ENCODE assay signal across 9 cellular contexts in the genomic region with DNA sequence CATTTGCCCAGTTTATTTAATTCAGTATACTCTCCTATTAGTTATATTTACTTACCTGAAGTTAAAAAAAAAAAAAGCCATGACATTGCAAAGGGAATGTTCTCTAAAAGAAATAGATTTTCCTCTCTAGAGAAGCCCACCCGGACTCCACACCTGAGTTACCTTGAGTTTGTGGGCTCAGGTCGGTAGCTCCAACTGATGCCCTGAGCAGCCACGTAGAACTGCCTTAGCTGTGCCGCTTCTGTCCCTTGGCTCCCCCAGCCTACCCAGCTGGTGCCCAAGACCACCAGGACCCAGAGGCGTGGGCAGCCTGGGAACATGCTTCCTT. TPM values are rescaled to one million over a fixed set of nuclear protein-coding genes. Genes with fewer than 3 reads are reported as not detected.
DNase-seq lines count a peak whose midpoint lies in the region; ATAC-seq and TF ChIP-seq lines count a peak whose summit lies in the region.
"Had no signal": no experiment of that assay in that cellular context is flagged by ENCODE, and none has a peak within 500 bp of the region (broad histone marks: within the 10 kb centered on the region; RNA-seq: fewer than 3 reads in every experiment).

No MANE protein-coding gene starts in this region.

- no peaks in the 10 kb centered on the region for H3K27me3 ChIP-seq in BLaER1 treated with 17β-estradiol and CSF1 and Interleukin-3, amounts not matched to agents 10 nM and 100 nM
- H3K27me3 ChIP-seq in RWPE2 (ENCODE audit: insufficient read depth, poor library complexity, severe bottlenecking) (no peaks in the 10 kb centered on the region), kidney epithelial cell (ENCODE audit: control insufficient read depth, insufficient read depth, low read length) (peaks cover 2% of the 10 kb centered on the region)

- no peaks in the 10 kb centered on the region for H3K36me3 ChIP-seq in BLaER1 treated with 17β-estradiol and CSF1 and Interleukin-3, amounts not matched to agents 10 nM and 100 nM
- H3K36me3 ChIP-seq in RWPE2 (ENCODE audit: low read depth) (no peaks in the 10 kb centered on the region), kidney epithelial cell (ENCODE audit: control insufficient read depth, insufficient read depth, low read length) (no peaks in the 10 kb centered on the region)

- 0 out of 22 replicates have a peak overlapping the region, but pooled peaks of 1 of the 11 experiments have one; percentile 31 for H3K9ac ChIP-seq in BLaER1 treated with 17β-estradiol and CSF1 and Interleukin-3, amounts not matched to agents 10 nM and 100 nM

- H3K9me3 ChIP-seq in BLaER1 treated with 17β-estradiol and CSF1 and Interleukin-3, amounts not matched to agents 10 nM and 100 nM (replicated peaks in 1 of 11) = no peaks in the 10 kb centered on the region
- H3K9me3 ChIP-seq in RWPE2 (ENCODE audit: severe bottlenecking) = no peaks in the 10 kb centered on the region

- TF ChIP-seq CTCF in RWPE2 (IDR thresholded peaks at IDR 0.05; ENCODE audit: poor library complexity, severe bottlenecking) (no peak), kidney epithelial cell (IDR thresholded peaks at IDR 0.05; ENCODE audit: insufficient read depth, low read length, poor library complexity, severe bottlenecking) (no peak)

- H3K4me2 ChIP-seq in BLaER1 treated with 17β-estradiol and CSF1 and Interleukin-3, amounts not matched to agents 10 nM and 100 nM = peak overlapping the region in 6 of 11 experiments; percentile 21 to 82 (median 54); a peak in 9 of 22 replicates

- no peaks in the 10 kb centered on the region for H4K20me1 ChIP-seq in BLaER1 treated with 17β-estradiol and CSF1 and Interleukin-3, amounts not matched to agents 10 nM and 100 nM

- H3K27ac ChIP-seq in BLaER1 treated with 17β-estradiol and CSF1 and Interleukin-3, amounts not matched to agents 10 nM and 100 nM = peak overlapping the region in 1 of 11 experiments; percentile 24; a peak in 1 of 22 replicates
- H3K27ac ChIP-seq in RWPE2 (ENCODE audit: poor library complexity, severe bottlenecking) = no peak overlapping the region

- ATAC-seq in GM21528 (IDR thresholded peaks at IDR 0.05; ENCODE audit: low FRiP score, unreplicated experiment) = peak; percentile 44
- peak; percentile 31; the same call in 2 of the 3 replicates for ATAC-seq in RWPE2 (ENCODE audit: low read depth)
- no peak for ATAC-seq in GM19455 (IDR thresholded peaks at IDR 0.05; ENCODE audit: unreplicated experiment)

- peaks cover 0 to 23% (median 0%) of the 10 kb centered on the region in 10 experiments; a peak in 9 of 20 replicates for H3K4me1 ChIP-seq in BLaER1 treated with 17β-estradiol and CSF1 and Interleukin-3, amounts not matched to agents 10 nM and 100 nM
- H3K4me1 ChIP-seq in RWPE2 (ENCODE audit: insufficient read depth, poor library complexity, severe bottlenecking) = peaks cover 7% of the 10 kb centered on the region

- H3K4me3 ChIP-seq in BLaER1 treated with 17β-estradiol and CSF1 and Interleukin-3, amounts not matched to agents 10 nM and 100 nM = peak overlapping the region in 1 of 10 experiments; percentile 38; a peak in 1 of 20 replicates
- H3K4me3 ChIP-seq in RWPE2 (ENCODE audit: severe bottlenecking) (no peak overlapping the region), kidney epithelial cell (ENCODE audit: low read depth, low read length) (peak overlapping the region; percentile 30)

- DNase-seq in RWPE2 (ENCODE audit: low spot score) (no peak), kidney epithelial cell (ENCODE audit: low read depth) (no peak), NCI-H2196 (lab: John Stamatoyannopoulos, UW; ENCODE audit: unreplicated experiment) (no peak), NCI-H1436 (lab: John Stamatoyannopoulos, UW) (no peak)
- no peak for DNase-seq in central memory CD4-positive, alpha-beta T cell
- DNase-seq: NK-92 treated with Interleukin-12 subunit alpha and Interleukin-12 subunit beta, amount 100 ng/mL, for 24 hours had no signal

RNA-seq across cellular contexts. Expression of a gene that starts 0.2 kb away (rescaled TPM):
- not detected in 2 replicates for total RNA-seq in kidney epithelial cell

RNA-seq across cellular contexts. Expression of a gene that starts 43.9 kb away (rescaled TPM):
- not detected in 2 replicates for total RNA-seq in kidney epithelial cell
